In genomic region chr10:89086801-89087513, GRCh38 we compare ENCODE assay signal across 1 cellular context.
TF ChIP-seq lines count a peak whose summit lies in the region.

No MANE protein-coding gene starts in this region.

TF ChIP-seq in WTC11, 78 proteins besides CTCF, POLR2A, EP300 and RAD21 (continued from another document):
- TF ChIP-seq ZBTB43 (CRISPR knock-in tag; IDR thresholded peaks at IDR 0.05) (no peak), MXD4 (CRISPR knock-in tag; IDR thresholded peaks at IDR 0.05; ENCODE audit: borderline replicate concordance) (0 out of 2 replicates have a peak, but pooled peaks have one; percentile 57), ZNF671 (CRISPR knock-in tag; IDR thresholded peaks at IDR 0.05) (0 out of 2 replicates have a peak, but pooled peaks have one; percentile 28), ZNF396 (CRISPR knock-in tag; IDR thresholded peaks at IDR 0.05; ENCODE audit: borderline replicate concordance) (peak; percentile 75; the same call in 1 of the 2 replicates), ETV6 (CRISPR knock-in tag; IDR thresholded peaks at IDR 0.05) (0 out of 2 replicates have a peak, but pooled peaks have one; percentile 24), TP53 (CRISPR knock-in tag; IDR thresholded peaks at IDR 0.05) (no peak), RORB (CRISPR knock-in tag; IDR thresholded peaks at IDR 0.05) (no peak), USF1 (CRISPR knock-in tag; IDR thresholded peaks at IDR 0.05) (peak; percentile 80), ZNF423 (CRISPR knock-in tag; IDR thresholded peaks at IDR 0.05) (0 out of 2 replicates have a peak, but pooled peaks have one; percentile 3), ZSCAN18 (CRISPR knock-in tag; IDR thresholded peaks at IDR 0.05) (peak; percentile 69; the same call in 1 of the 2 replicates), ERG (CRISPR knock-in tag; IDR thresholded peaks at IDR 0.05) (no peak), AR (CRISPR knock-in tag; IDR thresholded peaks at IDR 0.05) (no peak), ARID4B (CRISPR knock-in tag; IDR thresholded peaks at IDR 0.05; ENCODE audit: borderline replicate concordance) (no peak), USF2 (CRISPR knock-in tag; IDR thresholded peaks at IDR 0.05) (peak; percentile 67), NFATC4 (CRISPR knock-in tag; IDR thresholded peaks at IDR 0.05) (no peak)
